8 cellular contexts compared by ENCODE assay signal in genomic region chr17:40062347-40063033, GRCh38. TPM values are rescaled to one million over a fixed set of nuclear protein-coding genes. Genes with fewer than 3 reads are reported as not detected.
DNase-seq lines count a peak whose midpoint lies in the region; ATAC-seq and TF ChIP-seq lines count a peak whose summit lies in the region.

TSS of gene THRA (plus strand) at chr17:40062965. CDS start at chr17:40074489, 11,524 bp downstream.

- H3K27me3 Mint-ChIP-seq in stimulated activated memory B cell treated with anti-CD40 and anti-IgM and Interleukin-4, amounts not matched to agents 10 μg/mL and 1 μg/mL and 100 μg/mL, for 72 hours: peaks cover under 1% of the 10 kb centered on the region

- no peaks in the 10 kb centered on the region for H3K9me3 Mint-ChIP-seq in stimulated activated memory B cell treated with anti-CD40 and anti-IgM and Interleukin-4, amounts not matched to agents 10 μg/mL and 1 μg/mL and 100 μg/mL, for 72 hours

- TF ChIP-seq CTCF in epithelial cell of esophagus (IDR thresholded peaks at IDR 0.05; ENCODE audit: insufficient read depth, low read depth, low read length, missing control alignments): no peak

- peak within 1 kb of the TSS; percentile 80 for H3K4me3 ChIP-seq in epithelial cell of esophagus (ENCODE audit: low read length)
- H3K4me3 ChIP-seq in mononuclear cell (ENCODE audit: low read length): peak within 1 kb of the TSS; percentile 88

- H3K27ac Mint-ChIP-seq in stimulated activated memory B cell treated with anti-CD40 and anti-IgM and Interleukin-4, amounts not matched to agents 10 μg/mL and 1 μg/mL and 100 μg/mL, for 72 hours: peak within 1 kb of the TSS; percentile 68

- ATAC-seq in HG02610 (IDR thresholded peaks at IDR 0.05; ENCODE audit: unreplicated experiment): peak; percentile 77
- ATAC-seq in stimulated activated memory B cell treated with anti-CD40 and anti-IgM and Interleukin-4, amounts not matched to agents 10 μg/mL and 1 μg/mL and 100 μg/mL, for 72 hours: peak; percentile 89

- DNase-seq in GDM1 (lab: John Stamatoyannopoulos, UW) (peak; percentile 47), NCI-H82 (lab: John Stamatoyannopoulos, UW) (peak; percentile 84), epithelial cell of esophagus (ENCODE audit: low read depth) (peak; percentile 54), GF-D8 (lab: John Stamatoyannopoulos, UW) (no peak)
- peak; percentile 77 for DNase-seq in activated T-cell treated with anti-CD3 and anti-CD28 coated beads, Interleukin-2, amount 50 U/mL, for 1 hour

- H3K27me3 ChIP-seq in mononuclear cell (ENCODE audit: insufficient read depth, low read length): no peaks in the 10 kb centered on the region

- peak within 1 kb of the TSS; percentile 90 for H3K4me3 Mint-ChIP-seq in stimulated activated memory B cell treated with anti-CD40 and anti-IgM and Interleukin-4, amounts not matched to agents 10 μg/mL and 1 μg/mL and 100 μg/mL, for 72 hours

- H3K36me3 Mint-ChIP-seq in stimulated activated memory B cell treated with anti-CD40 and anti-IgM and Interleukin-4, amounts not matched to agents 10 μg/mL and 1 μg/mL and 100 μg/mL, for 72 hours: no peaks in the 10 kb centered on the region

- no peaks in the 10 kb centered on the region for H3K9me3 ChIP-seq in mononuclear cell (ENCODE audit: low read depth, low read length)

- H3K4me1 Mint-ChIP-seq in stimulated activated memory B cell treated with anti-CD40 and anti-IgM and Interleukin-4, amounts not matched to agents 10 μg/mL and 1 μg/mL and 100 μg/mL, for 72 hours: peaks cover 39% of the 10 kb centered on the region

- H3K4me1 ChIP-seq in mononuclear cell (ENCODE audit: insufficient read depth, low read length): peaks cover 32% of the 10 kb centered on the region

RNA-seq across cellular contexts. Expression of gene THRA, which starts in this region (rescaled TPM):
- 39.0 TPM for total RNA-seq in mononuclear cell
